Comparison of ENCODE assay signal across 8 cellular contexts in genomic region chr7:76302299-76303056, GRCh38. TPM values are rescaled to one million over a fixed set of nuclear protein-coding genes. Genes with fewer than 3 reads are reported as not detected.
DNase-seq lines count a peak whose midpoint lies in the region; ATAC-seq, FAIRE-seq and TF ChIP-seq lines count a peak whose summit lies in the region.

TSS of gene HSPB1 (plus strand) at chr7:76302673. CDS start at chr7:76302713, 40 bp downstream.

- ATAC-seq in HG03045 (IDR thresholded peaks at IDR 0.05; ENCODE audit: unreplicated experiment), result peak; percentile 64
- ATAC-seq in activated CD4-positive, CD25-positive, alpha-beta regulatory T cell treated with anti-CD3 and anti-CD28 coated beads, Interleukin-2, amount 50 U/mL, for 24 hours, result peak; percentile 53 to 56

- H3K4me1 ChIP-seq in keratinocyte (ENCODE audit: control insufficient read depth, extremely low read depth, insufficient read depth, low read length), result peaks cover 50% of the 10 kb centered on the region
- H3K4me1 ChIP-seq in spleen, result peaks cover 4 to 41% (median 32%) of the 10 kb centered on the region in 6 donors

- no peaks in the 10 kb centered on the region for H3K9me1 ChIP-seq in keratinocyte (ENCODE audit: control insufficient read depth, extremely low read depth, insufficient read depth, low read length)

- no peaks in the 10 kb centered on the region for H3K9me3 Mint-ChIP-seq in chondrocyte (ENCODE audit: low read depth)

- H3K4me3 ChIP-seq in keratinocyte (ENCODE audit: control insufficient read depth in 2 of 3, extremely low read depth in 1 of 3, insufficient read depth in 2 of 3, low read depth in 1 of 3, low read length in 3 of 3) (peak within 1 kb of the TSS; percentile 76 to 95 (median 77)), spleen (peak within 1 kb of the TSS; percentile 36 to 92 (median 64))

- no peaks in the 10 kb centered on the region for H3K27me3 ChIP-seq in keratinocyte (ENCODE audit: control insufficient read depth, extremely low read depth, insufficient read depth, low read length)
- peaks cover 0 to 12% (median 0%) of the 10 kb centered on the region in 7 donors for H3K27me3 ChIP-seq in spleen (replicated peaks in 1 of 7)

- H3K27me3 Mint-ChIP-seq in chondrocyte (ENCODE audit: low read depth), result no peaks in the 10 kb centered on the region

- DNase-seq in GM13976 (ENCODE audit: low spot score) (peak; percentile 96), NCI-H2227 treated with DMSO at 0.1 percent for 48 hours (lab: John Stamatoyannopoulos, UW) (peak; percentile 82), chondrocyte (ENCODE audit: low spot score) (peak; percentile 94), keratinocyte (ENCODE audit: low read depth, low spot score) (no peak), spleen (peak; percentile 92), amniotic stem cell (lab: John Stamatoyannopoulos, UW) (no peak)

- peak within 1 kb of the TSS; percentile 41 for H2AFZ ChIP-seq in keratinocyte (ENCODE audit: control insufficient read depth, low read length)

- 0 to 2% (median 1%) methylated on average over 29 to 65 of the region's 65 CpGs for whole genome bisulfite sequencing in spleen, 5 donors

- peak within 1 kb of the TSS; percentile 78 for H3K4me2 ChIP-seq in keratinocyte (ENCODE audit: control insufficient read depth, extremely low read depth, insufficient read depth, low read depth, low read length)

- H3K4me3 Mint-ChIP-seq in chondrocyte (ENCODE audit: unreplicated experiment), result peak within 1 kb of the TSS; percentile 93

- H3K36me3 Mint-ChIP-seq in chondrocyte (ENCODE audit: low read depth), result peaks cover 13% of the 10 kb centered on the region

- peak in 2 of 3 donors; percentile 0 to 58 for TF ChIP-seq POLR2A in spleen (IDR thresholded peaks at IDR 0.05)

- in situ Hi-C loops in GM13976 (cut with MboI; ENCODE audit: low sequenced_read_pairs, unreplicated experiment), result no loop called here

- dilution Hi-C loops in keratinocyte (cut with MboI; ENCODE audit: extremely low pct_ligation_motif_present, low sequenced_read_pairs), result no loop called here

- H3K36me3 ChIP-seq in keratinocyte (ENCODE audit: control insufficient read depth in 2 of 2, extremely low read depth in 1 of 2, insufficient read depth in 2 of 2, low read length in 2 of 2) (peaks cover 2 to 9% of the 10 kb centered on the region in 2 experiments), spleen (no peaks in the 10 kb centered on the region)

- peak within 1 kb of the TSS; percentile 71 for H3K27ac ChIP-seq in keratinocyte (ENCODE audit: control insufficient read depth, insufficient read depth, low read length)
- peak within 1 kb of the TSS; percentile 61 to 96 (median 92) for H3K27ac ChIP-seq in spleen

- H3K27ac Mint-ChIP-seq in chondrocyte (ENCODE audit: unreplicated experiment), result peak within 1 kb of the TSS; percentile 97

- no peaks in the 10 kb centered on the region for H3K9me3 ChIP-seq in keratinocyte (ENCODE audit: control insufficient read depth, low read depth, low read length)
- H3K9me3 ChIP-seq in spleen, result no peaks in the 10 kb centered on the region

- H3K9ac ChIP-seq in keratinocyte (ENCODE audit: control insufficient read depth, extremely low read depth, insufficient read depth, low read length), result peak within 1 kb of the TSS; percentile 89

- intact Hi-C loops in spleen (cut with DNase I; ENCODE audit: low total_unique reads), result no loop called here

- peaks cover 4% of the 10 kb centered on the region for H3K79me2 ChIP-seq in keratinocyte (ENCODE audit: control insufficient read depth, insufficient read depth, low read length)

- TF ChIP-seq CTCF in GM13976 (IDR thresholded peaks at IDR 0.05; ENCODE audit: borderline replicate concordance, control extremely low read depth, extremely low read depth, insufficient read depth, missing control alignments), result no peak
- TF ChIP-seq CTCF in chondrocyte (IDR thresholded peaks at IDR 0.05), result peak; percentile 49
- no peak for TF ChIP-seq CTCF in keratinocyte (optimal IDR thresholded peaks at IDR 0.05 in 1 of 3, IDR thresholded peaks at IDR 0.05 in 1 of 3, conservative IDR thresholded peaks at IDR 0.05 in 1 of 3; ENCODE audit: extremely low read depth in 1 of 3, insufficient read depth in 2 of 3, low read length in 3 of 3)
- TF ChIP-seq CTCF in spleen (IDR thresholded peaks at IDR 0.05 in 8 of 11, conservative IDR thresholded peaks at IDR 0.05 in 3 of 11), result no peak

- no peaks in the 10 kb centered on the region for H4K20me1 ChIP-seq in keratinocyte (ENCODE audit: control insufficient read depth, extremely low read depth, insufficient read depth, low read length)

- peaks cover 45% of the 10 kb centered on the region for H3K4me1 Mint-ChIP-seq in chondrocyte (ENCODE audit: low read depth)

- no peak for FAIRE-seq in keratinocyte (lab: Jason Lieb, UNC)

RNA-seq across cellular contexts. Expression of gene HSPB1, which starts in this region (rescaled TPM):
- 1,313 to 1,335 TPM (median 1,322 TPM) in 3 replicates for total RNA-seq in chondrocyte
- 460 to 1,644 TPM (median 478 TPM) in 3 replicates for polyA plus RNA-seq in keratinocyte
- 1,835 TPM for polyA plus RNA-seq in keratinocyte (2011; ENCODE audit: low read depth)
- polyA plus RNA-seq in keratinocyte (2011; cell fraction: cytosol; rRNA removed), result 1,014 and 2,934 TPM in 2 replicates
- polyA plus RNA-seq in keratinocyte (2011; cell fraction: nucleus; rRNA removed), result 815 and 1,237 TPM in 2 replicates
- 1,130 and 7,717 TPM in 2 replicates for polyA plus RNA-seq in keratinocyte (2012; ENCODE audit: low replicate concordance)
- 147 to 577 TPM (median 569 TPM) in 3 replicates for polyA minus RNA-seq in keratinocyte
- 2,222 TPM for polyA minus RNA-seq in keratinocyte (2011; cell fraction: cytosol; rRNA and poly(A)+ RNA removed)
- polyA minus RNA-seq in keratinocyte (2011; cell fraction: nucleus; rRNA and poly(A)+ RNA removed), result 585 and 748 TPM in 2 replicates
- total RNA-seq in spleen, result 100 to 1,000 TPM in 5 of 7 donors, 10 to 100 TPM in 2; 56.5 to 227 (median 131) TPM
- polyA plus RNA-seq in spleen, result 100 to 1,000 TPM in 2 of 3 donors, 10 to 100 TPM in 1; 70.1 to 216 (median 214) TPM

Comparison
In these comparisons a context has a peak if more than half of its experiments do, and no peak if none do; other contexts are left out.
1. DNase-seq: peak in GM13976 (single experiment), NCI-H2227 treated with DMSO at 0.1 percent for 48 hours (single experiment), chondrocyte (single experiment) and spleen (single experiment); none in keratinocyte (single experiment) and amniotic stem cell (single experiment).